19 cellular contexts compared by ENCODE assay signal in the genomic region with DNA sequence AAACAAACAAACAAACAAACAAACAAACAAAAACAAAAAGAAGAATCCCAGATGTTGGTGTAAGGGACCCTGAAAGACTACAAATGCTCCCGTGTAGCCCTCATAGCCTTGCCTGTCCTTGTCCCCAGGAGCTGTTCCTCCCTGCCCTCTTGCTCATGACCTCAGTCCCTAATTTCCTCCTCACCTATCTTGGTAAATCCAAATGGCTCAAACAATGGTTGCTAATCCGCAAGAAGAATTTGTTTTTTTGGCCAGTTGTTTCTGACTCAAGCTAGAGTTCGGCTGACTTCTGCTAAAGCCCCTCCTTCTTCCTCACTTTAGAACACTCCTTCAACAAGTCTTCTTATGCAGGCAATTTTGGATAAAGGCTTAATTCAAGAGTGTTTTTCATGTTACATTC. TPM values are rescaled to one million over a fixed set of nuclear protein-coding genes. Genes with fewer than 3 reads are reported as not detected.
DNase-seq lines count a peak whose midpoint lies in the region; ATAC-seq, FAIRE-seq and TF ChIP-seq lines count a peak whose summit lies in the region.
"Had no signal": no experiment of that assay in that cellular context is flagged by ENCODE, and none has a peak within 500 bp of the region (broad histone marks: within the 10 kb centered on the region; RNA-seq: fewer than 3 reads in every experiment).

No MANE protein-coding gene starts in this region.

- no peak overlapping the region for H3K23ac ChIP-seq in H1 (ENCODE audit: insufficient read length)

- H3K9ac ChIP-seq in HUES64 (ENCODE audit: low read depth, low read length) (no peak overlapping the region), H1 (replicated peaks in 1 of 4; ENCODE audit: extremely low read depth in 1 of 4, low read depth in 3 of 4, low read length in 3 of 4) (no peak overlapping the region), neural progenitor cell (no peak overlapping the region)
- H3K9ac ChIP-seq: BLaER1 treated with 17β-estradiol and CSF1 and Interleukin-3, amounts not matched to agents 10 nM and 100 nM had no signal

- H3K27me3 ChIP-seq in GM23338 (ENCODE audit: insufficient read depth) (no peaks in the 10 kb centered on the region), HUES64 (ENCODE audit: insufficient read depth, low read length) (no peaks in the 10 kb centered on the region), H1 (replicated peaks in 1 of 4; ENCODE audit: control insufficient read depth in 3 of 4, extremely low read depth in 1 of 4, insufficient read depth in 3 of 4, low read length in 3 of 4) (no peaks in the 10 kb centered on the region; a peak in 1 of 7 replicates), neural progenitor cell (no peaks in the 10 kb centered on the region), left lung (no peaks in the 10 kb centered on the region)
- H3K27me3 ChIP-seq: BLaER1 treated with 17β-estradiol and CSF1 and Interleukin-3, amounts not matched to agents 10 nM and 100 nM had no signal

- DNase-seq in GM23338 (ENCODE audit: low spot score) (no peak), H1 (ENCODE audit: low read depth in 1 of 2, low spot score in 2 of 2) (no peak), neural progenitor cell (ENCODE audit: low spot score) (peak; percentile 33), left lung (no peak), DMS 273 (lab: John Stamatoyannopoulos, UW; ENCODE audit: unreplicated experiment) (no peak)
- DNase-seq: ACHN; Calu3; CD4-positive, CD25-positive, alpha-beta regulatory T cell; DMS79; GOT3; HCEC 1CT; HFFc6 had no signal

- TF ChIP-seq RAD21 in H1 (IDR thresholded peaks at IDR 0.05 in 1 of 2, conservative IDR thresholded peaks at IDR 0.05 in 1 of 2; ENCODE audit: low read depth in 2 of 2, low read length in 2 of 2), result no peak

- no peak overlapping the region for H4K8ac ChIP-seq in H1 (ENCODE audit: extremely low read depth, insufficient read depth, low read length)

- peaks cover 13% of the 10 kb centered on the region for H3K4me1 Mint-ChIP-seq in GM23338
- H3K4me1 Mint-ChIP-seq in neural progenitor cell, result peaks cover 25% of the 10 kb centered on the region
- H3K4me1 Mint-ChIP-seq: CD4-positive, CD25-positive, alpha-beta regulatory T cell had no signal

- H4K20me1 ChIP-seq in GM23338 (replicated peaks; ENCODE audit: insufficient read depth) (no peaks in the 10 kb centered on the region), H1 (replicated peaks in 1 of 2; ENCODE audit: control insufficient read depth in 1 of 2, insufficient read depth in 2 of 2, low read length in 2 of 2) (no peaks in the 10 kb centered on the region), neural progenitor cell (ENCODE audit: low read depth) (no peaks in the 10 kb centered on the region)
- H4K20me1 ChIP-seq: BLaER1 treated with 17β-estradiol and CSF1 and Interleukin-3, amounts not matched to agents 10 nM and 100 nM had no signal

- no peak overlapping the region for H2BK12ac ChIP-seq in H1 (ENCODE audit: low read depth, low read length)

- no peak overlapping the region for H3K4ac ChIP-seq in H1 (replicated peaks; ENCODE audit: insufficient read length, low read depth, low read length)

- H3K36me3 Mint-ChIP-seq in GM23338 (ENCODE audit: low read depth) (no peaks in the 10 kb centered on the region), neural progenitor cell (peaks cover 4% of the 10 kb centered on the region)
- H3K36me3 Mint-ChIP-seq: CD4-positive, CD25-positive, alpha-beta regulatory T cell; IgD-negative memory B cell had no signal

- H3K79me1 ChIP-seq in H1 (ENCODE audit: low read depth, low read length), result no peaks in the 10 kb centered on the region

- no peak overlapping the region for H3K27ac ChIP-seq in GM23338 (ENCODE audit: low read depth)
- H3K27ac ChIP-seq in HUES64 (ENCODE audit: low read depth, low read length), result peak overlapping the region; percentile 57; the same call in 1 of the 2 replicates
- H3K27ac ChIP-seq in H1 (ENCODE audit: low read depth, low read length), result no peak overlapping the region
- no peak overlapping the region for H3K27ac ChIP-seq in neural progenitor cell
- no peak overlapping the region for H3K27ac ChIP-seq in left lung
- H3K27ac ChIP-seq: BLaER1 treated with 17β-estradiol and CSF1 and Interleukin-3, amounts not matched to agents 10 nM and 100 nM; HL-60 had no signal

- H3K4me3 ChIP-seq in GM23338, result no peak overlapping the region
- no peak overlapping the region for H3K4me3 ChIP-seq in HUES64 (ENCODE audit: low read length)
- H3K4me3 ChIP-seq in H1 (ENCODE audit: extremely low read depth in 1 of 4, insufficient read depth in 2 of 4, low read depth in 3 of 4, low read length in 4 of 4), result no peak overlapping the region; a peak in 1 of 8 replicates
- H3K4me3 ChIP-seq in neural progenitor cell, result peak overlapping the region; percentile 14
- H3K4me3 ChIP-seq in left lung, result no peak overlapping the region
- H3K4me3 ChIP-seq: BLaER1 treated with 17β-estradiol and CSF1 and Interleukin-3, amounts not matched to agents 10 nM and 100 nM; GM12878 had no signal

- no peak for TF ChIP-seq EP300 in H1 (IDR thresholded peaks at IDR 0.05; ENCODE audit: borderline replicate concordance in 1 of 2, low read depth in 2 of 2, low read length in 2 of 2)

- no peaks in the 10 kb centered on the region for H3K36me3 ChIP-seq in GM23338 (ENCODE audit: insufficient read depth)
- H3K36me3 ChIP-seq in HUES64 (ENCODE audit: insufficient read depth, low read length), result no peaks in the 10 kb centered on the region
- no peaks in the 10 kb centered on the region for H3K36me3 ChIP-seq in H1 (ENCODE audit: control insufficient read depth in 2 of 4, insufficient read depth in 4 of 4, low read length in 3 of 4)
- no peaks in the 10 kb centered on the region for H3K36me3 ChIP-seq in neural progenitor cell
- H3K36me3 ChIP-seq in left lung, result no peaks in the 10 kb centered on the region
- H3K36me3 ChIP-seq: BLaER1 treated with 17β-estradiol and CSF1 and Interleukin-3, amounts not matched to agents 10 nM and 100 nM had no signal

- H3K27me3 Mint-ChIP-seq in GM23338 (ENCODE audit: insufficient read depth, low read depth, poor library complexity), result no peaks in the 10 kb centered on the region
- no peaks in the 10 kb centered on the region for H3K27me3 Mint-ChIP-seq in neural progenitor cell (ENCODE audit: insufficient read depth, low read depth)

- FAIRE-seq in H1 (lab: Jason Lieb, UNC), result no peak
- FAIRE-seq: GM12878, GM18507 had no signal

- no peaks in the 10 kb centered on the region; the same call in 1 of the 2 replicates for H3K23me2 ChIP-seq in H1 (ENCODE audit: low read depth, low read length)

- TF ChIP-seq POLR2A in H1 (IDR thresholded peaks at IDR 0.05; ENCODE audit: control extremely low read depth in 1 of 2, low read depth in 2 of 2, low read length in 2 of 2), result no peak

- no peak overlapping the region for H3K18ac ChIP-seq in H1 (ENCODE audit: extremely low read depth, low read length)

- H3K56ac ChIP-seq in H1 (replicated peaks; ENCODE audit: insufficient read length, low read depth, low read length), result no peak overlapping the region

- H3K4me2 ChIP-seq in GM23338 (no peak overlapping the region), H1 (ENCODE audit: insufficient read depth in 1 of 2, low read depth in 2 of 2, low read length in 2 of 2) (no peak overlapping the region), neural progenitor cell (peak overlapping the region; percentile 29)
- H3K4me2 ChIP-seq: BLaER1 treated with 17β-estradiol and CSF1 and Interleukin-3, amounts not matched to agents 10 nM and 100 nM had no signal

- no peak overlapping the region for H3K4me3 Mint-ChIP-seq in GM23338
- no peak overlapping the region for H3K4me3 Mint-ChIP-seq in neural progenitor cell
- H3K4me3 Mint-ChIP-seq: CD4-positive, CD25-positive, alpha-beta regulatory T cell; HFFc6 had no signal

- no peak overlapping the region for H3K14ac ChIP-seq in H1 (ENCODE audit: insufficient read length)

- no peaks in the 10 kb centered on the region for H3K9me2 ChIP-seq in GM23338 (ENCODE audit: insufficient read depth)

- POLR2A ChIA-PET in H1 (lab: Charles Lee; ENCODE audit: partially characterized antibody), result interaction anchor here (0.8 to 1.7 kb wide), 5 partner anchors 10 to 247 kb away, joined by 3 to 6 read pairs (median 4); a partner anchor contains a TSS

- ATAC-seq in GM23338 (no peak), HG03175 (IDR thresholded peaks at IDR 0.05; ENCODE audit: unreplicated experiment) (no peak), left lung (no peak)
- ATAC-seq: GM12878 had no signal

- no peaks in the 10 kb centered on the region for H3K9me3 Mint-ChIP-seq in GM23338
- H3K9me3 Mint-ChIP-seq in neural progenitor cell, result no peaks in the 10 kb centered on the region
- H3K9me3 Mint-ChIP-seq: CD4-positive, CD25-positive, alpha-beta regulatory T cell; HFFc6; IgD-negative memory B cell had no signal

- no peaks in the 10 kb centered on the region for H3K79me2 ChIP-seq in GM23338 (replicated peaks; ENCODE audit: insufficient read depth)
- no peaks in the 10 kb centered on the region for H3K79me2 ChIP-seq in H1 (ENCODE audit: control insufficient read depth in 1 of 2, insufficient read depth in 2 of 2, low read length in 2 of 2)
- H3K79me2 ChIP-seq in neural progenitor cell (ENCODE audit: low read depth), result no peaks in the 10 kb centered on the region

- H2BK120ac ChIP-seq in H1 (replicated peaks; ENCODE audit: low read depth, low read length), result no peak overlapping the region

- H2BK15ac ChIP-seq in H1 (ENCODE audit: low read length), result no peak overlapping the region

- CTCF ChIA-PET in H1 (lab: Charles Lee; ENCODE audit: partially characterized antibody), result interaction anchor here (0.6 to 5.5 kb wide), 6 partner anchors 8 to 557 kb away, joined by 3 to 54 read pairs (median 4); no protein-coding TSS in a partner anchor

- H2BK5ac ChIP-seq in H1 (ENCODE audit: low read depth, low read length), result peak overlapping the region; percentile 26

- WGBS in HUES64, result 81% methylated on average over 3 of the region's 3 CpGs
- 92% methylated on average over 3 of the region's 3 CpGs; no CpG with 5 or more reads in 1 of the 2 experiments for WGBS in H1 (ENCODE audit: extremely low coverage in 1 of 2, insufficient coverage in 1 of 2, insufficient read length in 1 of 2, insufficient replicate concordance in 2 of 2, low coverage in 1 of 2, low lambda C conversion rate in 2 of 2, missing lambda C conversion rate in 1 of 2), 2 experiments

- peak overlapping the region; percentile 62; the same call in 1 of the 2 replicates for H2BK20ac ChIP-seq in H1 (ENCODE audit: low read length)

- H3K9me3 ChIP-seq in HUES64 (ENCODE audit: insufficient read depth, low read depth, low read length) (no peaks in the 10 kb centered on the region), H1 (ENCODE audit: insufficient read depth in 2 of 2, low read depth in 1 of 2, low read length in 1 of 2) (no peaks in the 10 kb centered on the region), neural progenitor cell (ENCODE audit: low read depth) (no peaks in the 10 kb centered on the region), left lung (no peaks in the 10 kb centered on the region)
- H3K9me3 ChIP-seq: BLaER1 treated with 17β-estradiol and CSF1 and Interleukin-3, amounts not matched to agents 10 nM and 100 nM had no signal

- TF ChIP-seq CTCF in GM23338 (conservative IDR thresholded peaks at IDR 0.05; ENCODE audit: low read depth in 2 of 2) (no peak), H1 (IDR thresholded peaks at IDR 0.05; ENCODE audit: control extremely low read depth in 1 of 3, insufficient read depth in 1 of 3, low read depth in 1 of 3, low read length in 3 of 3) (no peak), neural progenitor cell (IDR thresholded peaks at IDR 0.05) (no peak), left lung (IDR thresholded peaks at IDR 0.05) (no peak)

- H4K5ac ChIP-seq in H1 (ENCODE audit: insufficient read length, low read depth, low read length), result no peak overlapping the region

- no peak overlapping the region for H4K91ac ChIP-seq in H1 (replicated peaks; ENCODE audit: insufficient read length, low read length)

- H3K27ac Mint-ChIP-seq in GM23338, result no peak overlapping the region
- peak overlapping the region; percentile 64 for H3K27ac Mint-ChIP-seq in neural progenitor cell
- H3K27ac Mint-ChIP-seq: HFFc6, IgD-negative memory B cell had no signal

- H2AK5ac ChIP-seq in H1 (ENCODE audit: low read depth, low read length), result no peak overlapping the region

- intact Hi-C loops in left lung (cut with DNase I), result no loop called here

- peaks cover 10% of the 10 kb centered on the region; the same call in 1 of the 2 replicates for H3K4me1 ChIP-seq in GM23338 (ENCODE audit: insufficient read depth)
- peaks cover 14% of the 10 kb centered on the region for H3K4me1 ChIP-seq in HUES64 (ENCODE audit: insufficient read depth, low read length)
- peaks cover 0 to 10% (median 5%) of the 10 kb centered on the region in 4 experiments; a peak in 4 of 7 replicates for H3K4me1 ChIP-seq in H1 (replicated peaks in 1 of 4; ENCODE audit: control insufficient read depth in 3 of 4, insufficient read depth in 4 of 4, low read length in 3 of 4)
- peaks cover 17% of the 10 kb centered on the region for H3K4me1 ChIP-seq in neural progenitor cell
- H3K4me1 ChIP-seq in left lung, result no peaks in the 10 kb centered on the region
- H3K4me1 ChIP-seq: BLaER1 treated with 17β-estradiol and CSF1 and Interleukin-3, amounts not matched to agents 10 nM and 100 nM had no signal

- no peaks in the 10 kb centered on the region for H3F3A ChIP-seq in GM23338 (replicated peaks; ENCODE audit: low read depth)
- H3F3A ChIP-seq in neural progenitor cell (ENCODE audit: low read depth), result peaks cover 18% of the 10 kb centered on the region

- H2AFZ ChIP-seq in GM23338, result peak overlapping the region; percentile 14; the same call in 1 of the 2 replicates
- H2AFZ ChIP-seq in H1 (ENCODE audit: low read length), result no peak overlapping the region
- no peak overlapping the region for H2AFZ ChIP-seq in neural progenitor cell (replicated peaks)

RNA-seq across cellular contexts. Expression of a gene that starts 15.6 kb away (rescaled TPM):
- total RNA-seq in GM23338 (2014; rRNA removed; shearing (Covaris generic)), result 0.69 TPM in 1 of 2 replicates, not detected in the other
- polyA plus RNA-seq in GM23338 (2016; fragmentation: Nextera tagmentation; extraction: Ambion mirVana), result 0.73 and 1.4 TPM in 2 replicates
- polyA plus RNA-seq in HUES64 (2013, experiment 1 of 2), result 0.65 TPM
- 0.89 TPM for polyA plus RNA-seq in HUES64 (2013, experiment 2 of 2)
- total RNA-seq in H1 (2021; fragmentation: NEBNext Ultra II Directional; extraction: Animal tissue kit (Norgen Biotek cat#: 25700)), result 0.57 and 0.84 TPM in 2 replicates
- 0.11 and 0.20 TPM in 2 replicates for polyA plus RNA-seq in H1 (2011; rRNA removed)
- polyA plus RNA-seq in H1 (2011; cell fraction: cytosol; rRNA removed), result 0.26 TPM
- polyA plus RNA-seq in H1 (2011; cell fraction: nucleus; rRNA removed), result 0.37 TPM
- polyA plus RNA-seq in H1 (2012, experiment 1 of 2), result 0.17 to 0.66 TPM (median 0.45 TPM) in 4 replicates
- polyA plus RNA-seq in H1 (2012, experiment 2 of 2), result not detected
- polyA plus RNA-seq in H1 (2013, experiment 1 of 2), result 0.65 TPM
- polyA plus RNA-seq in H1 (2013, experiment 2 of 2), result 0.61 TPM
- polyA minus RNA-seq in H1 (2011; rRNA and poly(A)+ RNA removed), result 0.24 and 0.38 TPM in 2 replicates
- polyA minus RNA-seq in H1 (2011; cell fraction: cytosol; rRNA and poly(A)+ RNA removed), result not detected
- not detected for polyA minus RNA-seq in H1 (2011; cell fraction: nucleus; rRNA and poly(A)+ RNA removed)
- total RNA-seq in neural progenitor cell (ENCODE audit: low replicate concordance), result 2.6 and 4.7 TPM in 2 replicates
- 1 to 10 TPM; 1.7 to 2.0 TPM for total RNA-seq in left lung
- total RNA-seq: CD4-positive, CD25-positive, alpha-beta regulatory T cell had no signal
- polyA plus RNA-seq: CD4-positive, CD25-positive, alpha-beta regulatory T cell; IgD-negative memory B cell had no signal

RNA-seq across cellular contexts. Expression of a gene that starts 21.8 kb away (rescaled TPM):
- 4.9 and 5.9 TPM in 2 replicates for total RNA-seq in GM23338 (2014; rRNA removed; shearing (Covaris generic))
- polyA plus RNA-seq in GM23338 (2016; fragmentation: Nextera tagmentation; extraction: Ambion mirVana) (16.6 and 18.9 TPM in 2 replicates), H1 (2011; rRNA removed) (2.1 and 8.2 TPM in 2 replicates)
- polyA plus RNA-seq in HUES64 (2013, experiment 1 of 2), result 8.5 TPM
- polyA plus RNA-seq in HUES64 (2013, experiment 2 of 2), result 13.9 TPM
- total RNA-seq in H1 (2021; fragmentation: NEBNext Ultra II Directional; extraction: Animal tissue kit (Norgen Biotek cat#: 25700)), result 5.5 and 5.9 TPM in 2 replicates
- 1.4 TPM for polyA plus RNA-seq in H1 (2011; cell fraction: cytosol; rRNA removed)
- polyA plus RNA-seq in H1 (2011; cell fraction: nucleus; rRNA removed), result 0.71 TPM
- polyA plus RNA-seq in H1 (2012, experiment 1 of 2), result 2.8 to 3.3 TPM (median 3.1 TPM) in 4 replicates
- 1.2 TPM for polyA plus RNA-seq in H1 (2012, experiment 2 of 2)
- 10.1 TPM for polyA plus RNA-seq in H1 (2013, experiment 1 of 2)
- polyA plus RNA-seq in H1 (2013, experiment 2 of 2), result 9.7 TPM
- 1.3 and 1.9 TPM in 2 replicates for polyA minus RNA-seq in H1 (2011; rRNA and poly(A)+ RNA removed)
- polyA minus RNA-seq in H1 (2011; cell fraction: cytosol; rRNA and poly(A)+ RNA removed), result not detected
- polyA minus RNA-seq in H1 (2011; cell fraction: nucleus; rRNA and poly(A)+ RNA removed), result 1.00 TPM
- total RNA-seq in neural progenitor cell (ENCODE audit: low replicate concordance) (7.5 and 12.2 TPM in 2 replicates), left lung (1 to 10 TPM; 3.5 to 3.6 TPM)
- total RNA-seq: CD4-positive, CD25-positive, alpha-beta regulatory T cell had no signal
